In the genomic region with DNA sequence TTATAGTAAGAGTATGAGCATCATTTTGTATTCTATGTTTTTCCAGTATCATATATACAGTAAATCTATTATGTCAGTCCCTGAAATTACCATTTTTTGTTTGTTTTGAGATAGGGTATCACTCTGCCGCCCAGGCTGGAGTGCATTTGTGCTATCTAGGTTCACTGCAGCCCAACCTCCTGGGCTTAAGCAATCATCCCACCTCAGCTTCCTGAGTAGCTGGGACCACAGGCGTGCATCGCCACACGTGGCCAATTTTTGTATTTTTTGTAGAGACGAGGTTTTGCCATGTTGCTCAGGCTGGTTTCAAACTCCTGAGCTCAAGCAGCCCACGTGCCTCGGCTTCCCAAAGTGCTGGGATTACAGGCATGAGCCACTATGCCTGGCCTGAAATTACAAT, we compare ENCODE assay signal across 1 cellular context.
TF ChIP-seq lines count a peak whose summit lies in the region.

No MANE protein-coding gene starts in this region.

TF ChIP-seq in GM23338, 12 proteins besides CTCF, POLR2A, EP300 and RAD21 (continued from another document):
- TF ChIP-seq, protein P1, sequence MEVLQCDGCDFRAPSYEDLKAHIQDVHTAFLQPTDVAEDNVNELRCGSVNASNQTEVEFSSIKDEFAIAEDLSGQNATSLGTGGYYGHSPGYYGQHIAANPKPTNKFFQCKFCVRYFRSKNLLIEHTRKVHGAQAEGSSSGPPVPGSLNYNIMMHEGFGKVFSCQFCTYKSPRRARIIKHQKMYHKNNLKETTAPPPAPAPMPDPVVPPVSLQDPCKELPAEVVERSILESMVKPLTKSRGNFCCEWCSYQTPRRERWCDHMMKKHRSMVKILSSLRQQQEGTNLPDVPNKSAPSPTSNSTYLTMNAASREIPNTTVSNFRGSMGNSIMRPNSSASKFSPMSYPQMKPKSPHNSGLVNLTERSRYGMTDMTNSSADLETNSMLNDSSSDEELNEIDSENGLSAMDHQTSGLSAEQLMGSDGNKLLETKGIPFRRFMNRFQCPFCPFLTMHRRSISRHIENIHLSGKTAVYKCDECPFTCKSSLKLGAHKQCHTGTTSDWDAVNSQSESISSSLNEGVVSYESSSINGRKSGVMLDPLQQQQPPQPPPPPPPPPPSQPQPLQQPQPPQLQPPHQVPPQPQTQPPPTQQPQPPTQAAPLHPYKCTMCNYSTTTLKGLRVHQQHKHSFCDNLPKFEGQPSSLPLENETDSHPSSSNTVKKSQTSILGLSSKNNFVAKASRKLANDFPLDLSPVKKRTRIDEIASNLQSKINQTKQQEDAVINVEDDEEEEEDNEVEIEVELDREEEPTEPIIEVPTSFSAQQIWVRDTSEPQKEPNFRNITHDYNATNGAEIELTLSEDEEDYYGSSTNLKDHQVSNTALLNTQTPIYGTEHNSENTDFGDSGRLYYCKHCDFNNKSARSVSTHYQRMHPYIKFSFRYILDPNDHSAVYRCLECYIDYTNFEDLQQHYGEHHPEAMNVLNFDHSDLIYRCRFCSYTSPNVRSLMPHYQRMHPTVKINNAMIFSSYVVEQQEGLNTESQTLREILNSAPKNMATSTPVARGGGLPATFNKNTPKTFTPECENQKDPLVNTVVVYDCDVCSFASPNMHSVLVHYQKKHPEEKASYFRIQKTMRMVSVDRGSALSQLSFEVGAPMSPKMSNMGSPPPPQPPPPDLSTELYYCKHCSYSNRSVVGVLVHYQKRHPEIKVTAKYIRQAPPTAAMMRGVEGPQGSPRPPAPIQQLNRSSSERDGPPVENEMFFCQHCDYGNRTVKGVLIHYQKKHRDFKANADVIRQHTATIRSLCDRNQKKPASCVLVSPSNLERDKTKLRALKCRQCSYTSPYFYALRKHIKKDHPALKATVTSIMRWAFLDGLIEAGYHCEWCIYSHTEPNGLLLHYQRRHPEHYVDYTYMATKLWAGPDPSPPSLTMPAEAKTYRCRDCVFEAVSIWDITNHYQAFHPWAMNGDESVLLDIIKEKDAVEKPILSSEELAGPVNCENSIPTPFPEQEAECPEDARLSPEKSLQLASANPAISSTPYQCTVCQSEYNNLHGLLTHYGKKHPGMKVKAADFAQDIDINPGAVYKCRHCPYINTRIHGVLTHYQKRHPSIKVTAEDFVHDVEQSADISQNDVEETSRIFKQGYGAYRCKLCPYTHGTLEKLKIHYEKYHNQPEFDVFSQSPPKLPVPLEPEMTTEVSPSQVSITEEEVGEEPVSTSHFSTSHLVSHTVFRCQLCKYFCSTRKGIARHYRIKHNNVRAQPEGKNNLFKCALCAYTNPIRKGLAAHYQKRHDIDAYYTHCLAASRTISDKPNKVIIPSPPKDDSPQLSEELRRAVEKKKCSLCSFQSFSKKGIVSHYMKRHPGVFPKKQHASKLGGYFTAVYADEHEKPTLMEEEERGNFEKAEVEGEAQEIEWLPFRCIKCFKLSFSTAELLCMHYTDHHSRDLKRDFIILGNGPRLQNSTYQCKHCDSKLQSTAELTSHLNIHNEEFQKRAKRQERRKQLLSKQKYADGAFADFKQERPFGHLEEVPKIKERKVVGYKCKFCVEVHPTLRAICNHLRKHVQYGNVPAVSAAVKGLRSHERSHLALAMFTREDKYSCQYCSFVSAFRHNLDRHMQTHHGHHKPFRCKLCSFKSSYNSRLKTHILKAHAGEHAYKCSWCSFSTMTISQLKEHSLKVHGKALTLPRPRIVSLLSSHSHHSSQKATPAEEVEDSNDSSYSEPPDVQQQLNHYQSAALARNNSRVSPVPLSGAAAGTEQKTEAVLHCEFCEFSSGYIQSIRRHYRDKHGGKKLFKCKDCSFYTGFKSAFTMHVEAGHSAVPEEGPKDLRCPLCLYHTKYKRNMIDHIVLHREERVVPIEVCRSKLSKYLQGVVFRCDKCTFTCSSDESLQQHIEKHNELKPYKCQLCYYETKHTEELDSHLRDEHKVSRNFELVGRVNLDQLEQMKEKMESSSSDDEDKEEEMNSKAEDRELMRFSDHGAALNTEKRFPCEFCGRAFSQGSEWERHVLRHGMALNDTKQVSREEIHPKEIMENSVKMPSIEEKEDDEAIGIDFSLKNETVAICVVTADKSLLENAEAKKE (CRISPR knock-in tag; IDR thresholded peaks at IDR 0.05) = no peak
- TF ChIP-seq STAT1 (IDR thresholded peaks at IDR 0.05; ENCODE audit: unreplicated experiment) (no peak), POLR2AphosphoS5 (IDR thresholded peaks at IDR 0.05; ENCODE audit: low read depth) (no peak), JUNB (IDR thresholded peaks at IDR 0.05; ENCODE audit: unreplicated experiment) (no peak)
